Comparison of ENCODE assay signal across 16 cellular contexts in genomic region chr1:230878584-230878975, GRCh38. TPM values are rescaled to one million over a fixed set of nuclear protein-coding genes. Genes with fewer than 3 reads are reported as not detected.
A peak's percentile ranks its signal among the peaks of the same experiment; 100 is the strongest.
DNase-seq lines count a peak whose midpoint lies in the region; ATAC-seq, FAIRE-seq and TF ChIP-seq lines count a peak whose summit lies in the region.
"Had no signal": no experiment of that assay in that cellular context is flagged by ENCODE, and none has a peak within 500 bp of the region (broad histone marks: within the 10 kb centered on the region; RNA-seq: fewer than 3 reads in every experiment).

No MANE protein-coding gene starts in this region.

- intact Hi-C loops in Right ventricle myocardium inferior (cut with DNase I), result loop anchor here (5.0 kb wide), 1 partner anchor 36 kb away; no protein-coding TSS in a partner anchor

- DNase-seq in Right ventricle myocardium inferior (ENCODE audit: missing footprints) (no peak), right atrium auricular region (ENCODE audit: low spot score) (no peak), myocyte (ENCODE audit: low read depth) (peak; percentile 53), ureter (ENCODE audit: low spot score) (peak; percentile 78), NCI-H345 (lab: John Stamatoyannopoulos, UW) (no peak), SKM-1 (lab: John Stamatoyannopoulos, UW; ENCODE audit: unreplicated experiment) (no peak), NCI-H187 treated with DMSO at 0.1 percent for 48 hours (lab: John Stamatoyannopoulos, UW) (no peak)
- DNase-seq: activated naive CD8-positive, alpha-beta T cell treated with anti-CD3 and anti-CD28 coated beads for 36 hours; cortex of kidney; DMS53; stimulated activated CD4-positive, alpha-beta T cell treated with anti-CD3 and anti-CD28 coated beads, Interleukin-15, amount 100 ng/mL, for 24 hours; WERI-Rb-1 had no signal

- no peak overlapping the region for H3K4me3 ChIP-seq in right atrium auricular region
- H3K4me3 ChIP-seq: thyroid gland had no signal

- FAIRE-seq in endometrium (lab: Jason Lieb, UNC), result peak; percentile 100
- FAIRE-seq: A204.1, GM12892 had no signal

- no peak for TF ChIP-seq CTCF in right atrium auricular region (IDR thresholded peaks at IDR 0.05)

- peak; percentile 45 for ATAC-seq in Right ventricle myocardium inferior

- no peaks in the 10 kb centered on the region for H3K27me3 ChIP-seq in right atrium auricular region
- H3K27me3 ChIP-seq: thyroid gland had no signal

- H3K4me1 ChIP-seq in right atrium auricular region, result peaks cover 0 to 4% of the 10 kb centered on the region in 2 donors

- no peak overlapping the region for H3K27ac ChIP-seq in right atrium auricular region
- H3K27ac ChIP-seq: thyroid gland, WERI-Rb-1 had no signal

- H3K36me3 ChIP-seq in right atrium auricular region, result no peaks in the 10 kb centered on the region
- H3K36me3 ChIP-seq: thyroid gland, WERI-Rb-1 had no signal

- no peaks in the 10 kb centered on the region for H3K9me3 ChIP-seq in right atrium auricular region
- H3K9me3 ChIP-seq: thyroid gland had no signal

RNA-seq across cellular contexts. Expression of gene C1orf198, which starts 10.3 kb away (rescaled TPM):
- total RNA-seq in Right ventricle myocardium inferior, result 46.0 TPM
- 100 to 1,000 TPM in 1 of 2 donors, 10 to 100 TPM in 1; 86.1 to 115 TPM for total RNA-seq in right atrium auricular region
- 100 and 168 TPM in 2 replicates for total RNA-seq in myocyte
- polyA plus RNA-seq in myocyte (2012), result 168 TPM
- total RNA-seq in ureter, result 42.2 TPM

Comparison
In these comparisons a context has a peak if more than half of its experiments do, and no peak if none do; other contexts are left out.
1. DNase-seq: peak in myocyte (single experiment) and ureter (single experiment); none in Right ventricle myocardium inferior (single experiment), right atrium auricular region (single experiment), NCI-H345 (single experiment), SKM-1 (single experiment) and NCI-H187 treated with DMSO at 0.1 percent for 48 hours (single experiment).